In genomic region chr2:36618381-36618780, GRCh38 we compare ENCODE assay signal across 8 cellular contexts. TPM values are rescaled to one million over a fixed set of nuclear protein-coding genes. Genes with fewer than 3 reads are reported as not detected.
DNase-seq lines count a peak whose midpoint lies in the region; ATAC-seq lines count a peak whose summit lies in the region.

No MANE protein-coding gene starts in this region.

- H3K27me3 Mint-ChIP-seq in activated naive CD8-positive, alpha-beta T cell treated with anti-CD3 and anti-CD28 coated beads, Interleukin-2, amount 50 U/mL, for 24 hours, result peaks cover 5% of the 10 kb centered on the region

- H3K27ac Mint-ChIP-seq in activated naive CD8-positive, alpha-beta T cell treated with anti-CD3 and anti-CD28 coated beads, Interleukin-2, amount 50 U/mL, for 24 hours, result no peak overlapping the region

- H3K9me3 Mint-ChIP-seq in activated naive CD8-positive, alpha-beta T cell treated with anti-CD3 and anti-CD28 coated beads, Interleukin-2, amount 50 U/mL, for 24 hours, result no peaks in the 10 kb centered on the region

- no peaks in the 10 kb centered on the region for H3K4me1 Mint-ChIP-seq in activated naive CD8-positive, alpha-beta T cell treated with anti-CD3 and anti-CD28 coated beads, Interleukin-2, amount 50 U/mL, for 24 hours

- no peaks in the 10 kb centered on the region for H3K36me3 Mint-ChIP-seq in activated naive CD8-positive, alpha-beta T cell treated with anti-CD3 and anti-CD28 coated beads, Interleukin-2, amount 50 U/mL, for 24 hours (ENCODE audit: low read depth)

- no peak overlapping the region for H3K4me3 Mint-ChIP-seq in activated naive CD8-positive, alpha-beta T cell treated with anti-CD3 and anti-CD28 coated beads, Interleukin-2, amount 50 U/mL, for 24 hours

- DNase-seq in Daoy (ENCODE audit: low read depth) (peak; percentile 82), NCI-H2081 treated with DMSO at 0.1 percent for 48 hours (lab: John Stamatoyannopoulos, UW) (peak; percentile 22), islet precursor cell (peak; percentile 90), DMS79 treated with DMSO at 0.1 percent for 48 hours (lab: John Stamatoyannopoulos, UW) (no peak), amniotic stem cell (lab: John Stamatoyannopoulos, UW) (no peak)
- DNase-seq in activated naive CD8-positive, alpha-beta T cell treated with anti-CD3 and anti-CD28 coated beads, Interleukin-2, amount 50 U/mL, for 24 hours, result peak; percentile 20

- ATAC-seq in GM19035 (IDR thresholded peaks at IDR 0.05; ENCODE audit: unreplicated experiment) (peak; percentile 96), HG03045 (IDR thresholded peaks at IDR 0.05; ENCODE audit: unreplicated experiment) (peak; percentile 84)
- peak; percentile 86 for ATAC-seq in activated naive CD8-positive, alpha-beta T cell treated with anti-CD3 and anti-CD28 coated beads, Interleukin-2, amount 50 U/mL, for 24 hours

RNA-seq across cellular contexts. Expression of gene FEZ2, which starts 20.4 kb away (rescaled TPM):
- 57.7 and 60.4 TPM in 2 replicates for total RNA-seq in Daoy (2014; rRNA removed; shearing (Covaris generic))

Comparison
In these comparisons a context has a peak if more than half of its experiments do, and no peak if none do; other contexts are left out.
1. DNase-seq: peak in Daoy (single experiment), NCI-H2081 treated with DMSO at 0.1 percent for 48 hours (single experiment), activated naive CD8-positive, alpha-beta T cell treated with anti-CD3 and anti-CD28 coated beads, Interleukin-2, amount 50 U/mL, for 24 hours (single experiment) and islet precursor cell (single experiment); none in DMS79 treated with DMSO at 0.1 percent for 48 hours (single experiment) and amniotic stem cell (single experiment).
2. Peak in every context shown above with its lines, with median percentiles within 50 percentile points of each other: ATAC-seq.